Comparison of ENCODE assay signal across 12 cellular contexts in genomic region chr3:46461971-46462910, GRCh38. TPM values are rescaled to one million over a fixed set of nuclear protein-coding genes. Genes with fewer than 3 reads are reported as not detected.
DNase-seq lines count a peak whose midpoint lies in the region; ATAC-seq and TF ChIP-seq lines count a peak whose summit lies in the region.
"Had no signal": no experiment of that assay in that cellular context is flagged by ENCODE, and none has a peak within 500 bp of the region (broad histone marks: within the 10 kb centered on the region; RNA-seq: fewer than 3 reads in every experiment).

No MANE protein-coding gene starts in this region.

- intact Hi-C loops in psoas muscle (cut with DNase I): no loop called here
- intact Hi-C loops in natural killer cell (cut with micrococcal nuclease): no loop called here

- peaks cover 18% of the 10 kb centered on the region for H3K27me3 ChIP-seq in RWPE2 (ENCODE audit: insufficient read depth, poor library complexity, severe bottlenecking)
- H3K27me3 ChIP-seq in foreskin keratinocyte: peaks cover 74% of the 10 kb centered on the region
- peaks cover 0 to 5% (median 0%) of the 10 kb centered on the region in 3 donors for H3K27me3 ChIP-seq in psoas muscle (ENCODE audit: insufficient read depth in 3 of 3, low read length in 2 of 3)
- H3K27me3 ChIP-seq: body of pancreas had no signal

- H3K4me3 ChIP-seq in RWPE2 (ENCODE audit: severe bottlenecking): no peak overlapping the region
- peak overlapping the region; percentile 41 for H3K4me3 ChIP-seq in psoas muscle
- H3K4me3 ChIP-seq: body of pancreas had no signal

- no peaks in the 10 kb centered on the region for H3K4me1 ChIP-seq in RWPE2 (ENCODE audit: insufficient read depth, poor library complexity, severe bottlenecking)
- no peaks in the 10 kb centered on the region for H3K4me1 ChIP-seq in foreskin keratinocyte
- no peaks in the 10 kb centered on the region for H3K4me1 ChIP-seq in psoas muscle

- H3K27ac Mint-ChIP-seq in HFFc6 (peak overlapping the region; percentile 50; the same call in 1 of the 2 replicates), natural killer cell (no peak overlapping the region)
- H3K27ac Mint-ChIP-seq in activated T-helper 17 cell treated with anti-CD3 and anti-CD28 coated beads, Interleukin-2, amount 50 U/mL, for 72 hours: no peak overlapping the region

- 0 out of 3 replicates have a peak, but pooled peaks have one; percentile 23 for ATAC-seq in RWPE2 (ENCODE audit: low read depth)
- no peak for ATAC-seq in foreskin keratinocyte
- ATAC-seq in psoas muscle: no peak
- ATAC-seq in natural killer cell: no peak
- ATAC-seq in activated T-helper 17 cell treated with anti-CD3 and anti-CD28 coated beads, Interleukin-2, amount 50 U/mL, for 72 hours (replicated peaks): no peak
- ATAC-seq: body of pancreas had no signal

- H3K27ac ChIP-seq in RWPE2 (ENCODE audit: poor library complexity, severe bottlenecking): no peak overlapping the region
- H3K27ac ChIP-seq in foreskin keratinocyte: no peak overlapping the region
- H3K27ac ChIP-seq in psoas muscle: no peak overlapping the region

- WGBS in psoas muscle, 3 donors: 67 to 71% (median 69%) methylated on average over 7 of the region's 7 CpGs

- H3K36me3 Mint-ChIP-seq in HFFc6 (ENCODE audit: low read depth) (peaks cover 9% of the 10 kb centered on the region), natural killer cell (no peaks in the 10 kb centered on the region)
- H3K36me3 Mint-ChIP-seq in activated T-helper 17 cell treated with anti-CD3 and anti-CD28 coated beads, Interleukin-2, amount 50 U/mL, for 72 hours (ENCODE audit: low read depth): no peaks in the 10 kb centered on the region

- H3K9me3 ChIP-seq in RWPE2 (ENCODE audit: severe bottlenecking): no peaks in the 10 kb centered on the region
- H3K9me3 ChIP-seq in psoas muscle: no peaks in the 10 kb centered on the region
- H3K9me3 ChIP-seq: body of pancreas had no signal

- TF ChIP-seq CTCF in HFFc6 (IDR thresholded peaks at IDR 0.05) (peak; percentile 65), RWPE2 (IDR thresholded peaks at IDR 0.05; ENCODE audit: poor library complexity, severe bottlenecking) (no peak), foreskin keratinocyte (conservative IDR thresholded peaks at IDR 0.05) (peak; percentile 38), psoas muscle (IDR thresholded peaks at IDR 0.05) (no peak), natural killer cell (IDR thresholded peaks at IDR 0.05) (no peak)

- peaks cover 27% of the 10 kb centered on the region for H3K4me1 Mint-ChIP-seq in HFFc6 (ENCODE audit: low read depth)
- no peaks in the 10 kb centered on the region for H3K4me1 Mint-ChIP-seq in natural killer cell
- H3K4me1 Mint-ChIP-seq in activated T-helper 17 cell treated with anti-CD3 and anti-CD28 coated beads, Interleukin-2, amount 50 U/mL, for 72 hours: no peaks in the 10 kb centered on the region

- H3K36me3 ChIP-seq in RWPE2 (ENCODE audit: low read depth): no peaks in the 10 kb centered on the region
- H3K36me3 ChIP-seq in psoas muscle (ENCODE audit: insufficient read depth in 1 of 2, low read depth in 1 of 2): no peaks in the 10 kb centered on the region

- H3K27me3 Mint-ChIP-seq in HFFc6 (ENCODE audit: insufficient read depth): peaks cover 37% of the 10 kb centered on the region
- peaks cover 55 to 60% of the 10 kb centered on the region in 2 donors for H3K27me3 Mint-ChIP-seq in natural killer cell (ENCODE audit: low read depth in 2 of 2)
- peaks cover 52% of the 10 kb centered on the region for H3K27me3 Mint-ChIP-seq in activated T-helper 17 cell treated with anti-CD3 and anti-CD28 coated beads, Interleukin-2, amount 50 U/mL, for 72 hours

- H3K4me3 Mint-ChIP-seq in HFFc6 (no peak overlapping the region), natural killer cell (no peak overlapping the region)
- H3K4me3 Mint-ChIP-seq in activated T-helper 17 cell treated with anti-CD3 and anti-CD28 coated beads, Interleukin-2, amount 50 U/mL, for 72 hours: no peak overlapping the region

- H3K9me3 Mint-ChIP-seq in HFFc6: peaks cover 7% of the 10 kb centered on the region; the same call in 1 of the 2 replicates
- H3K9me3 Mint-ChIP-seq in natural killer cell: no peaks in the 10 kb centered on the region
- no peaks in the 10 kb centered on the region for H3K9me3 Mint-ChIP-seq in activated T-helper 17 cell treated with anti-CD3 and anti-CD28 coated beads, Interleukin-2, amount 50 U/mL, for 72 hours

- DNase-seq in HFFc6: peak; percentile 63
- DNase-seq in RWPE2 (ENCODE audit: low spot score): no peak
- DNase-seq in foreskin keratinocyte: no peak
- DNase-seq in psoas muscle: no peak
- DNase-seq in amygdala (lab: John Stamatoyannopoulos, UW): no peak
- no peak for DNase-seq in natural killer cell
- no peak for DNase-seq in NCI-H2227 (lab: John Stamatoyannopoulos, UW; ENCODE audit: unreplicated experiment)
- DNase-seq: body of pancreas, DMS79, NCI-H2029 had no signal

RNA-seq across cellular contexts. Expression of gene LTF, which starts 2.5 kb away (rescaled TPM):
- under 1 TPM in 1 of 6 experiments, not detected in 5; 0.40 TPM for total RNA-seq in HFFc6 (2021; fragmentation: NEBNext Ultra II Directional; extraction: Animal tissue kit (Norgen Biotek cat#: 25700))
- not detected in 2 replicates for total RNA-seq in foreskin keratinocyte
- not detected in 2 replicates for polyA plus RNA-seq in foreskin keratinocyte
- 1 to 10 TPM; 2.0 to 3.8 (median 3.2) TPM for total RNA-seq in psoas muscle
- polyA plus RNA-seq in psoas muscle: 1 to 10 TPM in 1 of 3 donors, under 1 TPM in 2; 0.73 to 1.9 (median 0.94) TPM
- total RNA-seq in natural killer cell: 1 to 10 TPM in 2 of 3 donors, not detected in 1; 1.0 to 1.1 TPM
- total RNA-seq in activated T-helper 17 cell treated with anti-CD3 and anti-CD28 coated beads, Interleukin-2, amount 50 U/mL, for 72 hours: not detected
- total RNA-seq: activated CD8-positive, alpha-beta memory T cell treated with anti-CD3 and anti-CD28 coated beads for 36 hours had no signal

RNA-seq across cellular contexts. Expression of gene RTP3, which starts 35.5 kb away (rescaled TPM):
- total RNA-seq in HFFc6 (2021; fragmentation: NEBNext Ultra II Directional; extraction: Animal tissue kit (Norgen Biotek cat#: 25700)): not detected
- total RNA-seq in foreskin keratinocyte (not detected in 2 replicates), psoas muscle (not detected), natural killer cell (not detected)
- polyA plus RNA-seq in foreskin keratinocyte (not detected in 2 replicates), psoas muscle (under 1 TPM in 1 of 3 donors, not detected in 2; 0.01 TPM)
- total RNA-seq in activated T-helper 17 cell treated with anti-CD3 and anti-CD28 coated beads, Interleukin-2, amount 50 U/mL, for 72 hours: not detected
- total RNA-seq: activated CD8-positive, alpha-beta memory T cell treated with anti-CD3 and anti-CD28 coated beads for 36 hours; body of pancreas had no signal

RNA-seq across cellular contexts. Expression of gene CCRL2, which starts 55.2 kb away (rescaled TPM):
- under 1 TPM in 2 of 6 experiments, not detected in 4; 0.12 to 0.21 TPM for total RNA-seq in HFFc6 (2021; fragmentation: NEBNext Ultra II Directional; extraction: Animal tissue kit (Norgen Biotek cat#: 25700))
- total RNA-seq in foreskin keratinocyte (not detected in 2 replicates), psoas muscle (1 to 10 TPM; 1.0 to 1.8 (median 1.7) TPM), natural killer cell (1 to 10 TPM; 3.0 to 4.6 (median 3.8) TPM)
- polyA plus RNA-seq in foreskin keratinocyte (not detected in 2 replicates), psoas muscle (1 to 10 TPM in 1 of 3 donors, under 1 TPM in 2; 0.55 to 1.1 (median 0.70) TPM)
- 1 to 10 TPM; 2.1 to 3.7 TPM for total RNA-seq in activated T-helper 17 cell treated with anti-CD3 and anti-CD28 coated beads, Interleukin-2, amount 50 U/mL, for 72 hours

Comparison
In these comparisons a context has a peak if more than half of its experiments do, and no peak if none do; other contexts are left out.
1. CTCF ChIP-seq: peak in HFFc6 (single experiment) and foreskin keratinocyte (single experiment); none in RWPE2 (single experiment), psoas muscle (single experiment) and natural killer cell (single experiment).